In genomic region chr20:32820698-32821378, GRCh38 we compare ENCODE assay signal across 2 cellular contexts.
A peak's percentile ranks its signal among the peaks of the same experiment; 100 is the strongest.
TF ChIP-seq lines count a peak whose summit lies in the region.

No MANE protein-coding gene starts in this region.

TF ChIP-seq in A549, 52 proteins besides CTCF, POLR2A, EP300 and RAD21:
- TF ChIP-seq NR3C1 (IDR thresholded peaks at IDR 0.05) (no peak), PBX3 (IDR thresholded peaks at IDR 0.05) (no peak), HOXA7 (CRISPR knock-in tag; IDR thresholded peaks at IDR 0.05) (no peak), GATA3 (IDR thresholded peaks at IDR 0.05; ENCODE audit: borderline replicate concordance) (no peak), ZNF302 (CRISPR knock-in tag; IDR thresholded peaks at IDR 0.05) (no peak), E2F6 (IDR thresholded peaks at IDR 0.05; ENCODE audit: borderline replicate concordance, low read depth) (no peak), CHD4 (IDR thresholded peaks at IDR 0.05; ENCODE audit: borderline replicate concordance) (no peak), CBX8 (IDR thresholded peaks at IDR 0.05) (no peak), MAZ (IDR thresholded peaks at IDR 0.05; ENCODE audit: borderline replicate concordance, low read depth, low read length) (no peak), FOSL2 (IDR thresholded peaks at IDR 0.05) (no peak), FOSL2 (CRISPR knock-in tag; IDR thresholded peaks at IDR 0.05) (no peak), RFX5 (IDR thresholded peaks at IDR 0.05) (no peak), NFE2L2 (conservative IDR thresholded peaks at IDR 0.05; ENCODE audit: low read length) (no peak), EHF (CRISPR knock-in tag; IDR thresholded peaks at IDR 0.05) (no peak), RARB (CRISPR knock-in tag; IDR thresholded peaks at IDR 0.05) (no peak), HES2 (IDR thresholded peaks at IDR 0.05) (no peak), EHMT2 (IDR thresholded peaks at IDR 0.05; ENCODE audit: low read depth) (no peak), REST (IDR thresholded peaks at IDR 0.05) (no peak), HOXB5 (CRISPR knock-in tag; IDR thresholded peaks at IDR 0.05) (no peak), ATOH8 (CRISPR knock-in tag; IDR thresholded peaks at IDR 0.05; ENCODE audit: low read depth) (no peak)

TF ChIP-seq in K562, 482 proteins besides CTCF, POLR2A, EP300 and RAD21 (continues in another document):
- TF ChIP-seq HNRNPH1 (optimal IDR thresholded peaks at IDR 0.05; ENCODE audit: low read depth, low read length), result no peak
- TF ChIP-seq GTF2E2 (tag; IDR thresholded peaks at IDR 0.05), result 0 out of 2 replicates have a peak, but pooled peaks have one; percentile 31
- no peak for TF ChIP-seq MTA3 (IDR thresholded peaks at IDR 0.05; ENCODE audit: borderline replicate concordance)
- TF ChIP-seq ZNF282 (CRISPR knock-in tag; IDR thresholded peaks at IDR 0.05), result no peak
- no peak for TF ChIP-seq FOXP4 (CRISPR knock-in tag; IDR thresholded peaks at IDR 0.05; ENCODE audit: borderline replicate concordance)
- no peak for TF ChIP-seq TCF7L2 (IDR thresholded peaks at IDR 0.05; ENCODE audit: low read depth, low read length)
- TF ChIP-seq JUN (IDR thresholded peaks at IDR 0.05; ENCODE audit: borderline replicate concordance, low read depth, low read length), result no peak
- TF ChIP-seq JUN (CRISPR knock-in tag; IDR thresholded peaks at IDR 0.05; ENCODE audit: borderline replicate concordance), result 0 out of 2 replicates have a peak, but pooled peaks have one; percentile 34
- no peak for TF ChIP-seq NR2C1 (IDR thresholded peaks at IDR 0.05)
- TF ChIP-seq NR2C1 (tag; IDR thresholded peaks at IDR 0.05), result no peak
- TF ChIP-seq DACH1 (IDR thresholded peaks at IDR 0.05; ENCODE audit: partially characterized antibody), result no peak
- no peak for TF ChIP-seq SMC3 (conservative IDR thresholded peaks at IDR 0.05; ENCODE audit: insufficient read depth, low read depth, low read length)
- 0 out of 4 replicates have a peak, but pooled peaks of 1 of the 2 experiments have one; percentile 13 for TF ChIP-seq SIN3A (IDR thresholded peaks at IDR 0.05; ENCODE audit: borderline replicate concordance in 2 of 2, control insufficient read depth in 1 of 2, low read depth in 2 of 2, low read length in 2 of 2)
- TF ChIP-seq NR0B1 (IDR thresholded peaks at IDR 0.05; ENCODE audit: partially characterized antibody), result no peak
- TF ChIP-seq ETV6 (IDR thresholded peaks at IDR 0.05; ENCODE audit: borderline replicate concordance in 1 of 2, low read depth in 2 of 2, low read length in 1 of 2), result no peak
- no peak for TF ChIP-seq ETV6 (CRISPR knock-in tag; IDR thresholded peaks at IDR 0.05; ENCODE audit: borderline replicate concordance)
- TF ChIP-seq CHD7 (IDR thresholded peaks at IDR 0.05; ENCODE audit: low read depth, low read length), result no peak
- TF ChIP-seq ZNF707 (CRISPR knock-in tag; conservative IDR thresholded peaks at IDR 0.05), result no peak
- TF ChIP-seq MAFF (IDR thresholded peaks at IDR 0.05; ENCODE audit: low read length), result no peak
- no peak for TF ChIP-seq ZKSCAN1 (IDR thresholded peaks at IDR 0.05; ENCODE audit: low read depth, low read length)
- no peak for TF ChIP-seq HIVEP1 (CRISPR knock-in tag; IDR thresholded peaks at IDR 0.05)
- no peak for TF ChIP-seq NR2F6 (CRISPR knock-in tag; IDR thresholded peaks at IDR 0.05)
- 0 out of 2 replicates have a peak, but pooled peaks have one; percentile 17 for TF ChIP-seq POLR2AphosphoS5 (IDR thresholded peaks at IDR 0.05; ENCODE audit: control insufficient read depth, insufficient read depth, low read depth, low read length)
- no peak for TF ChIP-seq ZNF398 (CRISPR knock-in tag; IDR thresholded peaks at IDR 0.05)
- no peak for TF ChIP-seq E2F8 (IDR thresholded peaks at IDR 0.05; ENCODE audit: low read depth, partially characterized antibody)
- TF ChIP-seq ADNP (tag; IDR thresholded peaks at IDR 0.05), result peak; percentile 44; the same call in 1 of the 2 replicates
- peak in 1 of 2 experiments; percentile 34; a peak in 1 of 4 replicates for TF ChIP-seq FOXA3 (CRISPR knock-in tag; conservative IDR thresholded peaks at IDR 0.05 in 1 of 2, IDR thresholded peaks at IDR 0.05 in 1 of 2)
- no peak for TF ChIP-seq ZNF253 (CRISPR knock-in tag; conservative IDR thresholded peaks at IDR 0.05)
- TF ChIP-seq NR1H2 (CRISPR knock-in tag; IDR thresholded peaks at IDR 0.05), result no peak
- no peak for TF ChIP-seq CREB3L1 (IDR thresholded peaks at IDR 0.05; ENCODE audit: borderline replicate concordance, low read depth)
- no peak for TF ChIP-seq DIDO1 (tag; IDR thresholded peaks at IDR 0.05; ENCODE audit: low read depth)
- no peak for TF ChIP-seq EHMT2 (IDR thresholded peaks at IDR 0.05)
- TF ChIP-seq MCM3 (IDR thresholded peaks at IDR 0.05), result no peak
- no peak for TF ChIP-seq ILF3 (IDR thresholded peaks at IDR 0.05; ENCODE audit: borderline replicate concordance)
- no peak for TF ChIP-seq SREBF2 (CRISPR knock-in tag; IDR thresholded peaks at IDR 0.05)
- TF ChIP-seq KDM1A (IDR thresholded peaks at IDR 0.05), result no peak
